2 cellular contexts compared by ENCODE assay signal in the genomic region with DNA sequence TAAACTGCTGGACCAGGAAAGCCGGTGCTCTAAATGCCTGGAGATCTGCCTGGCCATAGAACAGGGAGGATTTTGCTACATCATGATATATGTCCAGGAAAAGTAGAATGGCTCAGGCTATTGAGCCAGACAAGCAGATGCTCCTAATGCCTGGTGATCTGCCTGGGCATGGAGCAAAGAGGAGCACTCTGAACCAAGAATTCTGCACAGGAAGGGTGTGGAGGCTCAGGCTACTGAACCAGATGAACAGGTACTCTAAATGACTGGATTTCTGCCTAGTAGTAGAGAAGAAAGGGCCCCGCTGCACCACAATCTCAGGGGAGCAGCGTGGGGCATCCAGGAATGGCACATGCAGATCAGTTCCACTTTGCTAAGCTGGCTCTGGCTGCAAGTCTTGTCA.
TF ChIP-seq lines count a peak whose summit lies in the region.

No MANE protein-coding gene starts in this region.

TF ChIP-seq in H1, 55 proteins besides CTCF, POLR2A, EP300 and RAD21:
- TF ChIP-seq NANOG (IDR thresholded peaks at IDR 0.05; ENCODE audit: insufficient read depth, low read depth, low read length, poor library complexity, severe bottlenecking) (no peak), TAF7 (optimal IDR thresholded peaks at IDR 0.05; ENCODE audit: borderline replicate concordance, low read depth, low read length) (no peak), GABPA (IDR thresholded peaks at IDR 0.05; ENCODE audit: borderline replicate concordance, insufficient read depth, low read length) (no peak), SIX5 (IDR thresholded peaks at IDR 0.05; ENCODE audit: low read depth, low read length) (no peak), TAF1 (IDR thresholded peaks at IDR 0.05; ENCODE audit: low read depth, low read length) (no peak), CREB1 (IDR thresholded peaks at IDR 0.05) (no peak), CEBPB (IDR thresholded peaks at IDR 0.05; ENCODE audit: low read depth, low read length) (no peak), PHF8 (conservative IDR thresholded peaks at IDR 0.05; ENCODE audit: low read depth, low read length) (no peak), MAFK (IDR thresholded peaks at IDR 0.05; ENCODE audit: low read depth, low read length) (no peak), JUN (IDR thresholded peaks at IDR 0.05; ENCODE audit: low read depth, low read length) (no peak), RNF2 (IDR thresholded peaks at IDR 0.05; ENCODE audit: borderline replicate concordance, low read depth, low read length, missing control alignments, poor library complexity, severe bottlenecking) (no peak), BRCA1 (IDR thresholded peaks at IDR 0.05; ENCODE audit: low read depth, low read length) (no peak), KDM5A (IDR thresholded peaks at IDR 0.05; ENCODE audit: low read length) (no peak), POLR2AphosphoS5 (IDR thresholded peaks at IDR 0.05; ENCODE audit: low read depth, low read length) (no peak), EGR1 (IDR thresholded peaks at IDR 0.05; ENCODE audit: borderline replicate concordance, low read depth, low read length) (no peak)
- TF ChIP-seq, protein P1, sequence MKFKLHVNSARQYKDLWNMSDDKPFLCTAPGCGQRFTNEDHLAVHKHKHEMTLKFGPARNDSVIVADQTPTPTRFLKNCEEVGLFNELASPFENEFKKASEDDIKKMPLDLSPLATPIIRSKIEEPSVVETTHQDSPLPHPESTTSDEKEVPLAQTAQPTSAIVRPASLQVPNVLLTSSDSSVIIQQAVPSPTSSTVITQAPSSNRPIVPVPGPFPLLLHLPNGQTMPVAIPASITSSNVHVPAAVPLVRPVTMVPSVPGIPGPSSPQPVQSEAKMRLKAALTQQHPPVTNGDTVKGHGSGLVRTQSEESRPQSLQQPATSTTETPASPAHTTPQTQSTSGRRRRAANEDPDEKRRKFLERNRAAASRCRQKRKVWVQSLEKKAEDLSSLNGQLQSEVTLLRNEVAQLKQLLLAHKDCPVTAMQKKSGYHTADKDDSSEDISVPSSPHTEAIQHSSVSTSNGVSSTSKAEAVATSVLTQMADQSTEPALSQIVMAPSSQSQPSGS (IDR thresholded peaks at IDR 0.05; ENCODE audit: low read length), result no peak

TF ChIP-seq in GM23338, 12 proteins besides CTCF, POLR2A, EP300 and RAD21:
- TF ChIP-seq ZNF331 (CRISPR knock-in tag; IDR thresholded peaks at IDR 0.05; ENCODE audit: low read depth) (no peak), JUNB (IDR thresholded peaks at IDR 0.05; ENCODE audit: unreplicated experiment) (no peak), STAT1 (IDR thresholded peaks at IDR 0.05; ENCODE audit: unreplicated experiment) (no peak), NANOG (IDR thresholded peaks at IDR 0.05; ENCODE audit: borderline replicate concordance) (no peak), CREB1 (CRISPR knock-in tag; IDR thresholded peaks at IDR 0.05; ENCODE audit: low read depth) (no peak), EZH2phosphoT487 (IDR thresholded peaks at IDR 0.05; ENCODE audit: unreplicated experiment) (no peak), POLR2AphosphoS5 (IDR thresholded peaks at IDR 0.05; ENCODE audit: low read depth) (no peak), ZNF114 (CRISPR knock-in tag; IDR thresholded peaks at IDR 0.05) (no peak)
- TF ChIP-seq, protein P2, sequence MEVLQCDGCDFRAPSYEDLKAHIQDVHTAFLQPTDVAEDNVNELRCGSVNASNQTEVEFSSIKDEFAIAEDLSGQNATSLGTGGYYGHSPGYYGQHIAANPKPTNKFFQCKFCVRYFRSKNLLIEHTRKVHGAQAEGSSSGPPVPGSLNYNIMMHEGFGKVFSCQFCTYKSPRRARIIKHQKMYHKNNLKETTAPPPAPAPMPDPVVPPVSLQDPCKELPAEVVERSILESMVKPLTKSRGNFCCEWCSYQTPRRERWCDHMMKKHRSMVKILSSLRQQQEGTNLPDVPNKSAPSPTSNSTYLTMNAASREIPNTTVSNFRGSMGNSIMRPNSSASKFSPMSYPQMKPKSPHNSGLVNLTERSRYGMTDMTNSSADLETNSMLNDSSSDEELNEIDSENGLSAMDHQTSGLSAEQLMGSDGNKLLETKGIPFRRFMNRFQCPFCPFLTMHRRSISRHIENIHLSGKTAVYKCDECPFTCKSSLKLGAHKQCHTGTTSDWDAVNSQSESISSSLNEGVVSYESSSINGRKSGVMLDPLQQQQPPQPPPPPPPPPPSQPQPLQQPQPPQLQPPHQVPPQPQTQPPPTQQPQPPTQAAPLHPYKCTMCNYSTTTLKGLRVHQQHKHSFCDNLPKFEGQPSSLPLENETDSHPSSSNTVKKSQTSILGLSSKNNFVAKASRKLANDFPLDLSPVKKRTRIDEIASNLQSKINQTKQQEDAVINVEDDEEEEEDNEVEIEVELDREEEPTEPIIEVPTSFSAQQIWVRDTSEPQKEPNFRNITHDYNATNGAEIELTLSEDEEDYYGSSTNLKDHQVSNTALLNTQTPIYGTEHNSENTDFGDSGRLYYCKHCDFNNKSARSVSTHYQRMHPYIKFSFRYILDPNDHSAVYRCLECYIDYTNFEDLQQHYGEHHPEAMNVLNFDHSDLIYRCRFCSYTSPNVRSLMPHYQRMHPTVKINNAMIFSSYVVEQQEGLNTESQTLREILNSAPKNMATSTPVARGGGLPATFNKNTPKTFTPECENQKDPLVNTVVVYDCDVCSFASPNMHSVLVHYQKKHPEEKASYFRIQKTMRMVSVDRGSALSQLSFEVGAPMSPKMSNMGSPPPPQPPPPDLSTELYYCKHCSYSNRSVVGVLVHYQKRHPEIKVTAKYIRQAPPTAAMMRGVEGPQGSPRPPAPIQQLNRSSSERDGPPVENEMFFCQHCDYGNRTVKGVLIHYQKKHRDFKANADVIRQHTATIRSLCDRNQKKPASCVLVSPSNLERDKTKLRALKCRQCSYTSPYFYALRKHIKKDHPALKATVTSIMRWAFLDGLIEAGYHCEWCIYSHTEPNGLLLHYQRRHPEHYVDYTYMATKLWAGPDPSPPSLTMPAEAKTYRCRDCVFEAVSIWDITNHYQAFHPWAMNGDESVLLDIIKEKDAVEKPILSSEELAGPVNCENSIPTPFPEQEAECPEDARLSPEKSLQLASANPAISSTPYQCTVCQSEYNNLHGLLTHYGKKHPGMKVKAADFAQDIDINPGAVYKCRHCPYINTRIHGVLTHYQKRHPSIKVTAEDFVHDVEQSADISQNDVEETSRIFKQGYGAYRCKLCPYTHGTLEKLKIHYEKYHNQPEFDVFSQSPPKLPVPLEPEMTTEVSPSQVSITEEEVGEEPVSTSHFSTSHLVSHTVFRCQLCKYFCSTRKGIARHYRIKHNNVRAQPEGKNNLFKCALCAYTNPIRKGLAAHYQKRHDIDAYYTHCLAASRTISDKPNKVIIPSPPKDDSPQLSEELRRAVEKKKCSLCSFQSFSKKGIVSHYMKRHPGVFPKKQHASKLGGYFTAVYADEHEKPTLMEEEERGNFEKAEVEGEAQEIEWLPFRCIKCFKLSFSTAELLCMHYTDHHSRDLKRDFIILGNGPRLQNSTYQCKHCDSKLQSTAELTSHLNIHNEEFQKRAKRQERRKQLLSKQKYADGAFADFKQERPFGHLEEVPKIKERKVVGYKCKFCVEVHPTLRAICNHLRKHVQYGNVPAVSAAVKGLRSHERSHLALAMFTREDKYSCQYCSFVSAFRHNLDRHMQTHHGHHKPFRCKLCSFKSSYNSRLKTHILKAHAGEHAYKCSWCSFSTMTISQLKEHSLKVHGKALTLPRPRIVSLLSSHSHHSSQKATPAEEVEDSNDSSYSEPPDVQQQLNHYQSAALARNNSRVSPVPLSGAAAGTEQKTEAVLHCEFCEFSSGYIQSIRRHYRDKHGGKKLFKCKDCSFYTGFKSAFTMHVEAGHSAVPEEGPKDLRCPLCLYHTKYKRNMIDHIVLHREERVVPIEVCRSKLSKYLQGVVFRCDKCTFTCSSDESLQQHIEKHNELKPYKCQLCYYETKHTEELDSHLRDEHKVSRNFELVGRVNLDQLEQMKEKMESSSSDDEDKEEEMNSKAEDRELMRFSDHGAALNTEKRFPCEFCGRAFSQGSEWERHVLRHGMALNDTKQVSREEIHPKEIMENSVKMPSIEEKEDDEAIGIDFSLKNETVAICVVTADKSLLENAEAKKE (CRISPR knock-in tag; IDR thresholded peaks at IDR 0.05), result no peak
- TF ChIP-seq, protein P3, sequence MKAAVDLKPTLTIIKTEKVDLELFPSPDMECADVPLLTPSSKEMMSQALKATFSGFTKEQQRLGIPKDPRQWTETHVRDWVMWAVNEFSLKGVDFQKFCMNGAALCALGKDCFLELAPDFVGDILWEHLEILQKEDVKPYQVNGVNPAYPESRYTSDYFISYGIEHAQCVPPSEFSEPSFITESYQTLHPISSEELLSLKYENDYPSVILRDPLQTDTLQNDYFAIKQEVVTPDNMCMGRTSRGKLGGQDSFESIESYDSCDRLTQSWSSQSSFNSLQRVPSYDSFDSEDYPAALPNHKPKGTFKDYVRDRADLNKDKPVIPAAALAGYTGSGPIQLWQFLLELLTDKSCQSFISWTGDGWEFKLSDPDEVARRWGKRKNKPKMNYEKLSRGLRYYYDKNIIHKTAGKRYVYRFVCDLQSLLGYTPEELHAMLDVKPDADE (IDR thresholded peaks at IDR 0.05), result no peak
- TF ChIP-seq, protein P4, sequence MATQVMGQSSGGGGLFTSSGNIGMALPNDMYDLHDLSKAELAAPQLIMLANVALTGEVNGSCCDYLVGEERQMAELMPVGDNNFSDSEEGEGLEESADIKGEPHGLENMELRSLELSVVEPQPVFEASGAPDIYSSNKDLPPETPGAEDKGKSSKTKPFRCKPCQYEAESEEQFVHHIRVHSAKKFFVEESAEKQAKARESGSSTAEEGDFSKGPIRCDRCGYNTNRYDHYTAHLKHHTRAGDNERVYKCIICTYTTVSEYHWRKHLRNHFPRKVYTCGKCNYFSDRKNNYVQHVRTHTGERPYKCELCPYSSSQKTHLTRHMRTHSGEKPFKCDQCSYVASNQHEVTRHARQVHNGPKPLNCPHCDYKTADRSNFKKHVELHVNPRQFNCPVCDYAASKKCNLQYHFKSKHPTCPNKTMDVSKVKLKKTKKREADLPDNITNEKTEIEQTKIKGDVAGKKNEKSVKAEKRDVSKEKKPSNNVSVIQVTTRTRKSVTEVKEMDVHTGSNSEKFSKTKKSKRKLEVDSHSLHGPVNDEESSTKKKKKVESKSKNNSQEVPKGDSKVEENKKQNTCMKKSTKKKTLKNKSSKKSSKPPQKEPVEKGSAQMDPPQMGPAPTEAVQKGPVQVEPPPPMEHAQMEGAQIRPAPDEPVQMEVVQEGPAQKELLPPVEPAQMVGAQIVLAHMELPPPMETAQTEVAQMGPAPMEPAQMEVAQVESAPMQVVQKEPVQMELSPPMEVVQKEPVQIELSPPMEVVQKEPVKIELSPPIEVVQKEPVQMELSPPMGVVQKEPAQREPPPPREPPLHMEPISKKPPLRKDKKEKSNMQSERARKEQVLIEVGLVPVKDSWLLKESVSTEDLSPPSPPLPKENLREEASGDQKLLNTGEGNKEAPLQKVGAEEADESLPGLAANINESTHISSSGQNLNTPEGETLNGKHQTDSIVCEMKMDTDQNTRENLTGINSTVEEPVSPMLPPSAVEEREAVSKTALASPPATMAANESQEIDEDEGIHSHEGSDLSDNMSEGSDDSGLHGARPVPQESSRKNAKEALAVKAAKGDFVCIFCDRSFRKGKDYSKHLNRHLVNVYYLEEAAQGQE (IDR thresholded peaks at IDR 0.05; ENCODE audit: unreplicated experiment), result no peak
